In the genomic region with DNA sequence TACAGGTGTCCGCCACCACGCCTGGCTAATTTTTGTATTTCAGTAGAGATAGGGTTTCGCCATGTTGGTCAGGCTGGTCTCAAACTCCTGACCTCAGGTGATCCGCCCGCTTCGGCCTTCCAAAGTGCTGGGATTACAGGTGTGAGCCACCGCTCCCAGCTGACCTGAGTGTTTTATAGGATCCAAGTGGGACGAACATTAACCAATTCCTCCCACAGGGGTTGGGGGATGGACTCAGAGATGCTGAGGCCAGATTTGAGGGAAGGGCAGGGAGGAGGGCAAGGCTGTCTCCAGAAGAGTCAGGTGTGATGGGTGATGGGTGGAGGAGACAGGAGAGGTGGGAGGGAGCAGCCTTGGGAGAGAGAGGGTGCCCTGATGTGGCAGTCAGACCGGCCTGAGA, we compare ENCODE assay signal across 5 cellular contexts.
DNase-seq lines count a peak whose midpoint lies in the region; ATAC-seq and TF ChIP-seq lines count a peak whose summit lies in the region.
"Not testable (repeated sequence)": the region's sequence is repeated elsewhere in the genome, so short reads cannot be mapped to it uniquely, and the experiment has no call there.

No MANE protein-coding gene starts in this region.

- not testable (repeated sequence) for H3K9me3 ChIP-seq in mesenchymal stem cell (ENCODE audit: control insufficient read depth, low read length); neural progenitor cell (ENCODE audit: low read depth)

- H2BK12ac ChIP-seq in mesenchymal stem cell (ENCODE audit: low read length in 2 of 2), result not testable (repeated sequence)

- H2BK15ac ChIP-seq in mesenchymal stem cell (ENCODE audit: low read depth, poor library complexity, severe bottlenecking), result peak overlapping the region; percentile 85

- H2AK5ac ChIP-seq in mesenchymal stem cell (ENCODE audit: low read length, severe bottlenecking), result not testable (repeated sequence)

- H4K91ac ChIP-seq in mesenchymal stem cell (ENCODE audit: low read length), result peak overlapping the region; percentile 21

- not testable (repeated sequence) for H3K36me3 ChIP-seq in mesenchymal stem cell (ENCODE audit: control insufficient read depth in 1 of 2, insufficient read depth in 2 of 2, low read depth in 1 of 2, low read length in 2 of 2); neural progenitor cell

- H3K4me3 ChIP-seq in mesenchymal stem cell (ENCODE audit: insufficient read depth in 1 of 2, low read depth in 1 of 2, low read length in 2 of 2); neural progenitor cell: not testable (repeated sequence)

- not testable (repeated sequence) for H3K4me3 Mint-ChIP-seq in WTC11; activated T-cell treated with anti-CD3 and anti-CD28 coated beads, Interleukin-2, amount 50 U/mL, for 24 hours; neural progenitor cell; stimulated activated effector memory CD8-positive, alpha-beta T cell treated with anti-CD3 and anti-CD28 coated beads, Interleukin-12 subunit alpha, Interleukin-12 subunit beta, amount 100 ng/mL, for 72 hours

- 97% methylated on average over 9 of the region's 9 CpGs for WGBS in mesenchymal stem cell

- POLR2A ChIA-PET in WTC11 (lab: Charles Lee), result not testable (repeated sequence)

- H3K18ac ChIP-seq in mesenchymal stem cell (ENCODE audit: low read depth in 1 of 2, low read length in 2 of 2), result not testable (repeated sequence)

- not testable (repeated sequence) for DNase-seq in WTC11 (ENCODE audit: low spot score); activated T-cell treated with anti-CD3 and anti-CD28 coated beads, Interleukin-2, amount 50 U/mL, for 24 hours; mesenchymal stem cell; neural progenitor cell (ENCODE audit: low spot score); stimulated activated effector memory CD8-positive, alpha-beta T cell treated with anti-CD3 and anti-CD28 coated beads, Interleukin-12 subunit alpha, Interleukin-12 subunit beta, amount 100 ng/mL, for 72 hours (ENCODE audit: low spot score in 2 of 2)

- ATAC-seq in WTC11; stimulated activated effector memory CD8-positive, alpha-beta T cell treated with anti-CD3 and anti-CD28 coated beads, Interleukin-12 subunit alpha, Interleukin-12 subunit beta, amount 100 ng/mL, for 72 hours: not testable (repeated sequence)

- not testable (repeated sequence) for H3K9me3 Mint-ChIP-seq in WTC11; activated T-cell treated with anti-CD3 and anti-CD28 coated beads, Interleukin-2, amount 50 U/mL, for 24 hours; neural progenitor cell; stimulated activated effector memory CD8-positive, alpha-beta T cell treated with anti-CD3 and anti-CD28 coated beads, Interleukin-12 subunit alpha, Interleukin-12 subunit beta, amount 100 ng/mL, for 72 hours

- not testable (repeated sequence) for H2BK120ac ChIP-seq in mesenchymal stem cell (ENCODE audit: low read depth, low read length)

- H3K9ac ChIP-seq in mesenchymal stem cell (ENCODE audit: low read length); neural progenitor cell: not testable (repeated sequence)

- H3K4ac ChIP-seq in mesenchymal stem cell (ENCODE audit: low read depth in 1 of 2, low read length in 2 of 2), result not testable (repeated sequence)

- H3K4me2 ChIP-seq in mesenchymal stem cell (ENCODE audit: low read length, poor library complexity, severe bottlenecking); neural progenitor cell: not testable (repeated sequence)

- H2AFZ ChIP-seq in mesenchymal stem cell (ENCODE audit: low read depth, low read length); neural progenitor cell (replicated peaks): not testable (repeated sequence)

- not testable (repeated sequence) for H3K79me2 ChIP-seq in neural progenitor cell (ENCODE audit: low read depth)

- H3K4me1 Mint-ChIP-seq in WTC11 (peaks cover 31% of the 10 kb centered on the region), neural progenitor cell (peaks cover 34% of the 10 kb centered on the region)
- not testable (repeated sequence) for H3K4me1 Mint-ChIP-seq in activated T-cell treated with anti-CD3 and anti-CD28 coated beads, Interleukin-2, amount 50 U/mL, for 24 hours (ENCODE audit: low read depth); stimulated activated effector memory CD8-positive, alpha-beta T cell treated with anti-CD3 and anti-CD28 coated beads, Interleukin-12 subunit alpha, Interleukin-12 subunit beta, amount 100 ng/mL, for 72 hours

- H2BK5ac ChIP-seq in mesenchymal stem cell (ENCODE audit: low read depth, low read length, poor library complexity, severe bottlenecking), result not testable (repeated sequence)

- not testable (repeated sequence) for H4K20me1 ChIP-seq in neural progenitor cell (ENCODE audit: low read depth)

- H3K27me3 Mint-ChIP-seq in WTC11 (ENCODE audit: low read depth); activated T-cell treated with anti-CD3 and anti-CD28 coated beads, Interleukin-2, amount 50 U/mL, for 24 hours; neural progenitor cell (ENCODE audit: insufficient read depth, low read depth): not testable (repeated sequence)

- H3F3A ChIP-seq in neural progenitor cell (ENCODE audit: low read depth), result peaks cover 17% of the 10 kb centered on the region

- not testable (repeated sequence) for H3K79me1 ChIP-seq in mesenchymal stem cell (replicated peaks; ENCODE audit: low read length, poor library complexity, severe bottlenecking)

- H4K8ac ChIP-seq in mesenchymal stem cell (ENCODE audit: low read length), result not testable (repeated sequence)

- 0 out of 2 replicates have a peak overlapping the region, but pooled peaks have one; percentile 80 for H3K27ac Mint-ChIP-seq in WTC11
- H3K27ac Mint-ChIP-seq in activated T-cell treated with anti-CD3 and anti-CD28 coated beads, Interleukin-2, amount 50 U/mL, for 24 hours, result peak overlapping the region; percentile 47
- H3K27ac Mint-ChIP-seq in neural progenitor cell, result peak overlapping the region; percentile 69
- peak overlapping the region; percentile 58 for H3K27ac Mint-ChIP-seq in stimulated activated effector memory CD8-positive, alpha-beta T cell treated with anti-CD3 and anti-CD28 coated beads, Interleukin-12 subunit alpha, Interleukin-12 subunit beta, amount 100 ng/mL, for 72 hours

- peaks cover 5 to 18% of the 10 kb centered on the region in 2 experiments for H3K27me3 ChIP-seq in mesenchymal stem cell (ENCODE audit: control insufficient read depth in 1 of 2, insufficient read depth in 1 of 2, low read length in 2 of 2)
- not testable (repeated sequence) for H3K27me3 ChIP-seq in neural progenitor cell

- CTCF ChIA-PET in WTC11 (lab: Charles Lee), result not testable (repeated sequence)

- H3K27ac ChIP-seq in mesenchymal stem cell (ENCODE audit: low read length, poor library complexity, severe bottlenecking); neural progenitor cell: not testable (repeated sequence)

- H3K14ac ChIP-seq in mesenchymal stem cell (ENCODE audit: low read length in 2 of 2), result not testable (repeated sequence)

- not testable (repeated sequence) for H3K4me1 ChIP-seq in mesenchymal stem cell (ENCODE audit: control insufficient read depth, insufficient read depth, low read depth, low read length)
- H3K4me1 ChIP-seq in neural progenitor cell, result peaks cover 22% of the 10 kb centered on the region

- H3K36me3 Mint-ChIP-seq in WTC11; activated T-cell treated with anti-CD3 and anti-CD28 coated beads, Interleukin-2, amount 50 U/mL, for 24 hours (ENCODE audit: low read depth); neural progenitor cell; stimulated activated effector memory CD8-positive, alpha-beta T cell treated with anti-CD3 and anti-CD28 coated beads, Interleukin-12 subunit alpha, Interleukin-12 subunit beta, amount 100 ng/mL, for 72 hours: not testable (repeated sequence)

- not testable (repeated sequence) for H3K23ac ChIP-seq in mesenchymal stem cell (ENCODE audit: low read length in 2 of 2)

- not testable (repeated sequence) for TF ChIP-seq CTCF in WTC11 (IDR thresholded peaks at IDR 0.05); neural progenitor cell (IDR thresholded peaks at IDR 0.05)
